8 cellular contexts compared by ENCODE assay signal in the genomic region with DNA sequence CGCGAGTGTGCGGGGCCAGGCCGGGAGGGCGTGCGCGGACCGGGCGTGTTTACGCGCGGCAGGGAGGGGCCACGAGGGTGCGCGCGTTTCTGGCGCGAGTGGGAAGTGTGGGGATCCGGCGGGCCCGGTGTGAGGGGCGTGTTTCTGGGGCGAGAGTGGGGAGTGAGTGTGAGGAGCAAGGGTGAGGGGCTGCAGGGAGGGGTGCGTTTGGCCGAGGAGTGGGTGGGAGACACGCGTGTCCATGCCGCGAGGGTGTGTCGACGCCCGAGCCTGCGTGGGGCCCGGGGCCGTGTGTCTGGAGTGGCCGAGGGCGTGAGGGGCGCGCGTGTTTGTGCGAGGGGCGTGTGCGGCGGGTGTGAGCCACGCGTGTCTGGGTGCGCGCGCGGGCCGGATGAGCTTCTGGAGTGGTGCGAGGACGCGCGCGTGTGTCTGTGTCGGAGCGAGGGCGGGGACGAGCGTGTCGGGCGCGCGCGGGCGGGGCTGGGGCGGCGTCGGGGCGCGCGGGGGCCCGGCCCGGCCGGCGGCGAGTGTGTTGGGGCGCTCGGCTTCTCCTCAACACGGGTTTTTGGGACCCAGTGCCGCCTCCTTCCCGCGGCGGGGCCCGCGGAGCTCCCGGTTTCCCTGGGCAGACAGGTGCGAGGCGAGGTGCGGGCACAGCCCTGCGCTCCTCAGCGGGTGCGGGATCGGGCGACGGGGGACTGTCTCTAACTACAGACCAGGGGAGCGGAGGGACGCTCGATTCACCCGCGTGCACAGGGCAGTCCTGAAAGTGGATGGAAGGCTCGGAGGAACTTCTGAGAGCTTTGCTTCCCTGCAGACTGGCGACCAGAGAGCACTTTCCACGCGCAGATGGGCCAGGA.
A peak's percentile ranks its signal among the peaks of the same experiment; 100 is the strongest.
DNase-seq lines count a peak whose midpoint lies in the region; ATAC-seq and TF ChIP-seq lines count a peak whose summit lies in the region.

No MANE protein-coding gene starts in this region.

- in situ Hi-C loops in mammary epithelial cell (cut with MboI; ENCODE audit: low sequenced_read_pairs in 2 of 2): no loop called here

- H3K36me3 ChIP-seq in BE2C (no peaks in the 10 kb centered on the region), mammary epithelial cell (ENCODE audit: insufficient read depth, low read length) (no peaks in the 10 kb centered on the region)

- intact Hi-C loops in mammary epithelial cell (cut with micrococcal nuclease): loop anchor here (5.0 kb wide), 1 partner anchor 47 kb away; no protein-coding TSS in a partner anchor

- H3K4me2 ChIP-seq in mammary epithelial cell (ENCODE audit: insufficient read depth, low read depth, low read length): peak overlapping the region; percentile 95

- no peaks in the 10 kb centered on the region for H3K9me3 ChIP-seq in BE2C
- H3K9me3 ChIP-seq in mammary epithelial cell (replicated peaks; ENCODE audit: insufficient read depth, low read length): no peaks in the 10 kb centered on the region

- H3K9ac ChIP-seq in mammary epithelial cell (ENCODE audit: insufficient read depth, low read length): no peak overlapping the region

- H4K20me1 ChIP-seq in mammary epithelial cell (ENCODE audit: insufficient read depth, low read length): peaks cover 3% of the 10 kb centered on the region

- no TSS peak for BruUV-seq in mammary epithelial cell (replicated peaks; lab: Mats Ljungman, UMichigan)

- peak overlapping the region; percentile 30 for H3K4me3 ChIP-seq in BE2C (ENCODE audit: low read depth, low read length)
- H3K4me3 ChIP-seq in mammary epithelial cell (replicated peaks in 1 of 3; ENCODE audit: insufficient read depth in 1 of 3, low read depth in 2 of 3, low read length in 3 of 3): peak overlapping the region; percentile 41 to 50 (median 50)

- no peaks in the 10 kb centered on the region for H3K4me1 ChIP-seq in BE2C
- H3K4me1 ChIP-seq in mammary epithelial cell (ENCODE audit: insufficient read depth, low read length): peaks cover 5% of the 10 kb centered on the region

- H2AFZ ChIP-seq in mammary epithelial cell (ENCODE audit: low read depth, low read length): peak overlapping the region; percentile 47

- H3K79me2 ChIP-seq in mammary epithelial cell (ENCODE audit: insufficient read depth, low read length): no peaks in the 10 kb centered on the region

- WGBS in mammary epithelial cell (ENCODE audit: low coverage, missing lambda C conversion rate): 0% methylated on average over 5 of the region's 106 CpGs

- CTCF ChIA-PET in mammary epithelial cell (lab: Charles Lee; ENCODE audit: low non-redundant PET): interaction anchor here (0.6 kb wide), 1 partner anchor 36 kb away, joined by 4 read pairs; no protein-coding TSS in a partner anchor

- dilution Hi-C loops in mammary epithelial cell (cut with HindIII; ENCODE audit: low sequenced_read_pairs): loop anchor here (5.0 kb wide), 1 partner anchor 52 kb away; no protein-coding TSS in a partner anchor

- H3K27ac ChIP-seq in mammary epithelial cell (ENCODE audit: insufficient read depth, low read depth, low read length) (no peak overlapping the region), layer of hippocampus (ENCODE audit: low read depth, low read length) (peak overlapping the region; percentile 62)

- H3K27me3 ChIP-seq in BE2C (no peaks in the 10 kb centered on the region), mammary epithelial cell (ENCODE audit: insufficient read depth, low read length) (peaks cover 20% of the 10 kb centered on the region), layer of hippocampus (ENCODE audit: control insufficient read depth, insufficient read depth, low read length) (no peaks in the 10 kb centered on the region)

- TF ChIP-seq CTCF in BE2C (IDR thresholded peaks at IDR 0.05; ENCODE audit: low read depth, low read length) (no peak), mammary epithelial cell (conservative IDR thresholded peaks at IDR 0.05 in 1 of 2, IDR thresholded peaks at IDR 0.05 in 1 of 2; ENCODE audit: extremely low read depth in 1 of 2, insufficient read depth in 1 of 2, low read depth in 1 of 2, low read length in 2 of 2) (no peak)

- peak; percentile 21 for DNase-seq in BE2C
- peak; percentile 15 for DNase-seq in SW480 (ENCODE audit: low spot score)
- DNase-seq in mammary epithelial cell: peak; percentile 28
- DNase-seq in stimulated activated naive CD8-positive, alpha-beta T cell treated with anti-CD3 and anti-CD28 coated beads, Interleukin-15, Interleukin-2, amounts not matched to agents 100 U/mL and 50 U/mL, for 24 hours: peak; percentile 20
- no peak for DNase-seq in OCI-M1 (lab: John Stamatoyannopoulos, UW)
- no peak for DNase-seq in DMS79 treated with DMSO at 0.1 percent for 48 hours (lab: John Stamatoyannopoulos, UW)

- ATAC-seq in stimulated activated naive CD8-positive, alpha-beta T cell treated with anti-CD3 and anti-CD28 coated beads, Interleukin-15, Interleukin-2, amounts not matched to agents 100 U/mL and 50 U/mL, for 24 hours: no peak
- no peak for ATAC-seq in HG03442 (IDR thresholded peaks at IDR 0.05; ENCODE audit: unreplicated experiment)

Comparison
In these comparisons a context has a peak if more than half of its experiments do, and no peak if none do; other contexts are left out.
1. DNase-seq: peak in BE2C (single experiment), SW480 (single experiment), mammary epithelial cell (single experiment) and stimulated activated naive CD8-positive, alpha-beta T cell treated with anti-CD3 and anti-CD28 coated beads, Interleukin-15, Interleukin-2, amounts not matched to agents 100 U/mL and 50 U/mL, for 24 hours (single experiment); none in OCI-M1 (single experiment) and DMS79 treated with DMSO at 0.1 percent for 48 hours (single experiment).